In genomic region chr15:45586990-45587860, GRCh38 we compare ENCODE assay signal across 8 cellular contexts. TPM values are rescaled to one million over a fixed set of nuclear protein-coding genes. Genes with fewer than 3 reads are reported as not detected.
A peak's percentile ranks its signal among the peaks of the same experiment; 100 is the strongest.
DNase-seq lines count a peak whose midpoint lies in the region; ATAC-seq and TF ChIP-seq lines count a peak whose summit lies in the region.

BLOC1S6 (plus strand) TSS chr15:45587379; CDS start chr15:45587444, 65 bp downstream.

- H3K9ac ChIP-seq in parathyroid adenoma: peak within 1 kb of the TSS; percentile 96

- peak within 1 kb of the TSS; percentile 97 for H3K4me3 Mint-ChIP-seq in activated naive CD8-positive, alpha-beta T cell treated with anti-CD3 and anti-CD28 coated beads, Interleukin-2, amount 50 U/mL, for 24 hours

- H3K9me3 ChIP-seq in cardiac muscle cell (ENCODE audit: low read depth) (no peaks in the 10 kb centered on the region), parathyroid adenoma (ENCODE audit: control insufficient read depth, low read length) (no peaks in the 10 kb centered on the region), tibial nerve (no peaks in the 10 kb centered on the region)

- no peak for TF ChIP-seq CTCF in GM10266 (IDR thresholded peaks at IDR 0.05; ENCODE audit: control insufficient read depth, insufficient read depth, low read depth, missing control alignments)
- no peak for TF ChIP-seq CTCF in cardiac muscle cell (IDR thresholded peaks at IDR 0.05; ENCODE audit: low read depth, low read length)
- TF ChIP-seq CTCF in parathyroid adenoma (IDR thresholded peaks at IDR 0.05): no peak
- TF ChIP-seq CTCF in tibial nerve (IDR thresholded peaks at IDR 0.05): peak in 1 of 5 experiments; percentile 17

- H3K27me3 ChIP-seq in cardiac muscle cell: no peaks in the 10 kb centered on the region
- no peaks in the 10 kb centered on the region for H3K27me3 ChIP-seq in parathyroid adenoma (ENCODE audit: control insufficient read depth, insufficient read depth, low read length)
- H3K27me3 ChIP-seq in tibial nerve: no peaks in the 10 kb centered on the region

- no peaks in the 10 kb centered on the region for H3K27me3 Mint-ChIP-seq in activated naive CD8-positive, alpha-beta T cell treated with anti-CD3 and anti-CD28 coated beads, Interleukin-2, amount 50 U/mL, for 24 hours

- TF ChIP-seq POLR2A in tibial nerve (IDR thresholded peaks at IDR 0.05): peak in 1 of 2 donors; percentile 82

- peak within 1 kb of the TSS; percentile 76 for H3K4me2 ChIP-seq in parathyroid adenoma (ENCODE audit: low read length)

- peak; percentile 75 for ATAC-seq in HG02610 (IDR thresholded peaks at IDR 0.05; ENCODE audit: unreplicated experiment)
- ATAC-seq in activated naive CD8-positive, alpha-beta T cell treated with anti-CD3 and anti-CD28 coated beads, Interleukin-2, amount 50 U/mL, for 24 hours: peak; percentile 90

- DNase-seq in GM10266 (ENCODE audit: extremely low spot score): peak; percentile 77
- DNase-seq in NCI-H1092 treated with DMSO at 0.1 percent for 48 hours (lab: John Stamatoyannopoulos, UW): peak; percentile 84
- peak; percentile 79 to 81 for DNase-seq in SW 1271 (lab: John Stamatoyannopoulos, UW)
- peak; percentile 89 for DNase-seq in activated naive CD8-positive, alpha-beta T cell treated with anti-CD3 and anti-CD28 coated beads, Interleukin-2, amount 50 U/mL, for 24 hours
- DNase-seq in cardiac muscle cell (ENCODE audit: low read depth in 1 of 2, low spot score in 1 of 2): peak; percentile 96 to 97
- peak; percentile 77 to 82 for DNase-seq in tibial nerve (ENCODE audit: low spot score in 2 of 2)

- H3K4me1 ChIP-seq in cardiac muscle cell (ENCODE audit: low read depth) (peaks cover 7% of the 10 kb centered on the region), parathyroid adenoma (peaks cover 5% of the 10 kb centered on the region), tibial nerve (peaks cover 0 to 61% (median 20%) of the 10 kb centered on the region in 4 donors)

- H3K4me1 Mint-ChIP-seq in activated naive CD8-positive, alpha-beta T cell treated with anti-CD3 and anti-CD28 coated beads, Interleukin-2, amount 50 U/mL, for 24 hours: peaks cover 51% of the 10 kb centered on the region

- peaks cover 6% of the 10 kb centered on the region for H3K36me3 Mint-ChIP-seq in activated naive CD8-positive, alpha-beta T cell treated with anti-CD3 and anti-CD28 coated beads, Interleukin-2, amount 50 U/mL, for 24 hours (ENCODE audit: low read depth)

- H2AFZ ChIP-seq in parathyroid adenoma: peak within 1 kb of the TSS; percentile 95

- peak within 1 kb of the TSS; percentile 100 for H3K27ac Mint-ChIP-seq in activated naive CD8-positive, alpha-beta T cell treated with anti-CD3 and anti-CD28 coated beads, Interleukin-2, amount 50 U/mL, for 24 hours

- no peaks in the 10 kb centered on the region for H3K9me3 Mint-ChIP-seq in activated naive CD8-positive, alpha-beta T cell treated with anti-CD3 and anti-CD28 coated beads, Interleukin-2, amount 50 U/mL, for 24 hours

- H3K79me2 ChIP-seq in parathyroid adenoma: peaks cover 12% of the 10 kb centered on the region

- TF ChIP-seq EP300 in tibial nerve (IDR thresholded peaks at IDR 0.05): peak in 1 of 2 donors; percentile 97

- H3K36me3 ChIP-seq in cardiac muscle cell (no peaks in the 10 kb centered on the region), parathyroid adenoma (ENCODE audit: control insufficient read depth, insufficient read depth, low read length) (no peaks in the 10 kb centered on the region), tibial nerve (no peaks in the 10 kb centered on the region)

- H3K27ac ChIP-seq in cardiac muscle cell (peak within 1 kb of the TSS; percentile 99), parathyroid adenoma (peak within 1 kb of the TSS; percentile 99), tibial nerve (peak within 1 kb of the TSS; percentile 93 to 100 (median 97))

- H3K4me3 ChIP-seq in cardiac muscle cell (peak within 1 kb of the TSS; percentile 85), parathyroid adenoma (ENCODE audit: low read depth, low read length) (peak within 1 kb of the TSS; percentile 95), tibial nerve (peak within 1 kb of the TSS; percentile 68 to 91 (median 77))

- WGBS in tibial nerve, 2 donors: 0 to 1% methylated on average over 45 to 53 of the region's 68 CpGs

RNA-seq across cellular contexts. Expression of gene BLOC1S6, which starts in this region (rescaled TPM):
- total RNA-seq in cardiac muscle cell: 28.7 and 44.4 TPM in 2 replicates
- polyA plus RNA-seq in cardiac muscle cell: 30.4 and 32.3 TPM in 2 replicates
- 10 to 100 TPM; 35.6 to 70.8 (median 52.5) TPM for total RNA-seq in tibial nerve

Comparison
In these comparisons a context has a peak if more than half of its experiments do, and no peak if none do; other contexts are left out.
1. Peak in every context shown above with its lines: DNase-seq, ATAC-seq, H3K4me3 ChIP-seq and H3K27ac ChIP-seq.